Comparison of ENCODE assay signal across 8 cellular contexts in genomic region chr10:110918633-110919348, GRCh38. TPM values are rescaled to one million over a fixed set of nuclear protein-coding genes. Genes with fewer than 3 reads are reported as not detected.
DNase-seq lines count a peak whose midpoint lies in the region; ATAC-seq and TF ChIP-seq lines count a peak whose summit lies in the region.

Gene BBIP1, minus strand, starts transcription at chr10:110919180. Its CDS starts 1,023 bp downstream, at chr10:110918157.

- H3K4me3 ChIP-seq in DND-41 (ENCODE audit: low read depth in 1 of 2, low read length in 2 of 2) (peak within 1 kb of the TSS; percentile 74 to 76), foreskin fibroblast (ENCODE audit: low read depth in 1 of 2, low read length in 2 of 2) (peak within 1 kb of the TSS; percentile 92 to 94), neural cell (ENCODE audit: low read length) (peak within 1 kb of the TSS; percentile 89)

- peaks cover 39% of the 10 kb centered on the region for H3K4me1 Mint-ChIP-seq in activated T-helper 2 cell treated with anti-CD3 and anti-CD28 coated beads, Interferon-gamma antibody, Interleukin-2, Interleukin-4, amounts not matched to agents 10 μg/mL and 5 μg/mL and 100 μg/mL, durations not matched to agents 14 hours and 24 hours and 36 hours (ENCODE audit: low read depth)

- H3K9me3 ChIP-seq in DND-41 (ENCODE audit: insufficient read depth, low read length, severe bottlenecking): no peaks in the 10 kb centered on the region
- no peaks in the 10 kb centered on the region for H3K9me3 ChIP-seq in neural cell (ENCODE audit: low read length)

- peaks cover 18% of the 10 kb centered on the region; the same call in 1 of the 2 replicates for H4K20me1 ChIP-seq in DND-41 (ENCODE audit: insufficient read depth, low read length)
- H4K20me1 ChIP-seq in neural cell (ENCODE audit: insufficient read depth): no peaks in the 10 kb centered on the region

- peak within 1 kb of the TSS; percentile 86 for H3K9ac ChIP-seq in DND-41 (ENCODE audit: low read depth, low read length)
- H3K9ac ChIP-seq in neural cell (ENCODE audit: low read length): peak within 1 kb of the TSS; percentile 87

- H3K4me1 ChIP-seq in DND-41 (ENCODE audit: insufficient read depth, low read length): peaks cover 29% of the 10 kb centered on the region

- ATAC-seq in DND-41 (ENCODE audit: insufficient read depth, low read depth): peak; percentile 93

- TF ChIP-seq RAD21 in neural cell (conservative IDR thresholded peaks at IDR 0.05): peak; percentile 32

- H3K36me3 ChIP-seq in DND-41 (ENCODE audit: insufficient read depth, low read length): no peaks in the 10 kb centered on the region
- H3K36me3 ChIP-seq in neural cell (ENCODE audit: insufficient read depth, low read length): no peaks in the 10 kb centered on the region

- H3K27me3 Mint-ChIP-seq in activated T-helper 2 cell treated with anti-CD3 and anti-CD28 coated beads, Interferon-gamma antibody, Interleukin-2, Interleukin-4, amounts not matched to agents 10 μg/mL and 5 μg/mL and 100 μg/mL, durations not matched to agents 14 hours and 24 hours and 36 hours (ENCODE audit: low read depth): no peaks in the 10 kb centered on the region

- DNase-seq in DND-41 (no peak), GM20000 (ENCODE audit: low spot score) (peak; percentile 95), HK-2 (ENCODE audit: unreplicated experiment) (peak; percentile 96), NOMO-1 treated with DMSO at 0.1 percent for 48 hours (lab: John Stamatoyannopoulos, UW; ENCODE audit: unreplicated experiment) (peak; percentile 100), foreskin fibroblast (peak; percentile 100)
- DNase-seq in activated T-helper 2 cell treated with anti-CD3 and anti-CD28 coated beads, Interferon-gamma antibody, Interleukin-2, Interleukin-4, amounts not matched to agents 10 μg/mL and 5 μg/mL and 100 μg/mL, durations not matched to agents 14 hours and 24 hours and 36 hours (ENCODE audit: low spot score): no peak
- no peak for DNase-seq in stimulated activated CD4-positive, alpha-beta T cell treated with anti-CD3 and anti-CD28 coated beads, Interleukin-1b, Interleukin-23, amount 100 ng/mL, for 48 hours

- H3F3A ChIP-seq in neural cell (ENCODE audit: insufficient read depth, low read length, poor library complexity, severe bottlenecking): no peaks in the 10 kb centered on the region

- peak within 1 kb of the TSS; percentile 81 for H3K4me2 ChIP-seq in DND-41 (ENCODE audit: insufficient read depth, low read length)
- H3K4me2 ChIP-seq in neural cell (ENCODE audit: low read length): peak within 1 kb of the TSS; percentile 86

- peak within 1 kb of the TSS; percentile 93 for H3K27ac Mint-ChIP-seq in activated T-helper 2 cell treated with anti-CD3 and anti-CD28 coated beads, Interferon-gamma antibody, Interleukin-2, Interleukin-4, amounts not matched to agents 10 μg/mL and 5 μg/mL and 100 μg/mL, durations not matched to agents 14 hours and 24 hours and 36 hours

- H3K4me3 Mint-ChIP-seq in activated T-helper 2 cell treated with anti-CD3 and anti-CD28 coated beads, Interferon-gamma antibody, Interleukin-2, Interleukin-4, amounts not matched to agents 10 μg/mL and 5 μg/mL and 100 μg/mL, durations not matched to agents 14 hours and 24 hours and 36 hours (ENCODE audit: low read depth): peak within 1 kb of the TSS; percentile 94

- H3K27me3 ChIP-seq in DND-41 (ENCODE audit: insufficient read depth, low read length, poor library complexity) (no peaks in the 10 kb centered on the region), neural cell (ENCODE audit: insufficient read depth, low read depth, low read length) (no peaks in the 10 kb centered on the region)

- peak; percentile 62 for TF ChIP-seq EP300 in neural cell (conservative IDR thresholded peaks at IDR 0.05; ENCODE audit: poor library complexity, severe bottlenecking)

- no peaks in the 10 kb centered on the region for H3K9me3 Mint-ChIP-seq in activated T-helper 2 cell treated with anti-CD3 and anti-CD28 coated beads, Interferon-gamma antibody, Interleukin-2, Interleukin-4, amounts not matched to agents 10 μg/mL and 5 μg/mL and 100 μg/mL, durations not matched to agents 14 hours and 24 hours and 36 hours

- no peaks in the 10 kb centered on the region for H3K9me2 ChIP-seq in neural cell (ENCODE audit: insufficient read depth, low read length)

- TF ChIP-seq CTCF in DND-41 (IDR thresholded peaks at IDR 0.05; ENCODE audit: borderline replicate concordance, extremely low read depth, low read length, poor library complexity, severe bottlenecking) (no peak), GM20000 (IDR thresholded peaks at IDR 0.05; ENCODE audit: extremely low read depth, missing control alignments) (no peak), foreskin fibroblast (IDR thresholded peaks at IDR 0.05; ENCODE audit: low read depth, low read length) (no peak), neural cell (IDR thresholded peaks at IDR 0.05; ENCODE audit: poor library complexity, severe bottlenecking) (no peak)

- intact Hi-C loops in activated T-helper 2 cell treated with anti-CD3 and anti-CD28 coated beads, Interferon-gamma antibody, Interleukin-2, Interleukin-4, amounts not matched to agents 10 μg/mL and 5 μg/mL and 100 μg/mL, durations not matched to agents 14 hours and 24 hours and 36 hours (cut with micrococcal nuclease): loop anchor here (1.0 to 5.0 kb wide), 8 partner anchors 16 to 912 kb away; partner anchors contain the start of genes ADD3 and ADRA2A

- H3K79me2 ChIP-seq in DND-41 (ENCODE audit: insufficient read depth, low read length): peaks cover 55% of the 10 kb centered on the region
- peaks cover 51% of the 10 kb centered on the region for H3K79me2 ChIP-seq in neural cell (replicated peaks; ENCODE audit: insufficient read depth, low read length)

- H2AFZ ChIP-seq in DND-41 (ENCODE audit: low read depth, low read length) (peak within 1 kb of the TSS; percentile 89), neural cell (ENCODE audit: low read depth, low read length) (peak within 1 kb of the TSS; percentile 84)

- H3K27ac ChIP-seq in DND-41 (ENCODE audit: low read length): peak within 1 kb of the TSS; percentile 96
- peak within 1 kb of the TSS; percentile 94 for H3K27ac ChIP-seq in neural cell (ENCODE audit: low read length)

- peaks cover 15% of the 10 kb centered on the region for H3K36me3 Mint-ChIP-seq in activated T-helper 2 cell treated with anti-CD3 and anti-CD28 coated beads, Interferon-gamma antibody, Interleukin-2, Interleukin-4, amounts not matched to agents 10 μg/mL and 5 μg/mL and 100 μg/mL, durations not matched to agents 14 hours and 24 hours and 36 hours (ENCODE audit: low read depth)

TF ChIP-seq in neural cell, 6 proteins besides CTCF, POLR2A, EP300 and RAD21:
- no peak for TF ChIP-seq SMC3 (conservative IDR thresholded peaks at IDR 0.05; ENCODE audit: poor library complexity)
- peak; percentile 88 for TF ChIP-seq POLR2AphosphoS5 (IDR thresholded peaks at IDR 0.05)
- TF ChIP-seq, protein P1, sequence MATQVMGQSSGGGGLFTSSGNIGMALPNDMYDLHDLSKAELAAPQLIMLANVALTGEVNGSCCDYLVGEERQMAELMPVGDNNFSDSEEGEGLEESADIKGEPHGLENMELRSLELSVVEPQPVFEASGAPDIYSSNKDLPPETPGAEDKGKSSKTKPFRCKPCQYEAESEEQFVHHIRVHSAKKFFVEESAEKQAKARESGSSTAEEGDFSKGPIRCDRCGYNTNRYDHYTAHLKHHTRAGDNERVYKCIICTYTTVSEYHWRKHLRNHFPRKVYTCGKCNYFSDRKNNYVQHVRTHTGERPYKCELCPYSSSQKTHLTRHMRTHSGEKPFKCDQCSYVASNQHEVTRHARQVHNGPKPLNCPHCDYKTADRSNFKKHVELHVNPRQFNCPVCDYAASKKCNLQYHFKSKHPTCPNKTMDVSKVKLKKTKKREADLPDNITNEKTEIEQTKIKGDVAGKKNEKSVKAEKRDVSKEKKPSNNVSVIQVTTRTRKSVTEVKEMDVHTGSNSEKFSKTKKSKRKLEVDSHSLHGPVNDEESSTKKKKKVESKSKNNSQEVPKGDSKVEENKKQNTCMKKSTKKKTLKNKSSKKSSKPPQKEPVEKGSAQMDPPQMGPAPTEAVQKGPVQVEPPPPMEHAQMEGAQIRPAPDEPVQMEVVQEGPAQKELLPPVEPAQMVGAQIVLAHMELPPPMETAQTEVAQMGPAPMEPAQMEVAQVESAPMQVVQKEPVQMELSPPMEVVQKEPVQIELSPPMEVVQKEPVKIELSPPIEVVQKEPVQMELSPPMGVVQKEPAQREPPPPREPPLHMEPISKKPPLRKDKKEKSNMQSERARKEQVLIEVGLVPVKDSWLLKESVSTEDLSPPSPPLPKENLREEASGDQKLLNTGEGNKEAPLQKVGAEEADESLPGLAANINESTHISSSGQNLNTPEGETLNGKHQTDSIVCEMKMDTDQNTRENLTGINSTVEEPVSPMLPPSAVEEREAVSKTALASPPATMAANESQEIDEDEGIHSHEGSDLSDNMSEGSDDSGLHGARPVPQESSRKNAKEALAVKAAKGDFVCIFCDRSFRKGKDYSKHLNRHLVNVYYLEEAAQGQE (IDR thresholded peaks at IDR 0.05; ENCODE audit: borderline replicate concordance): no peak
- peak; percentile 36 for TF ChIP-seq TAF1 (IDR thresholded peaks at IDR 0.05; ENCODE audit: low read depth)
- TF ChIP-seq MXI1 (conservative IDR thresholded peaks at IDR 0.05; ENCODE audit: poor library complexity, severe bottlenecking): peak; percentile 81

RNA-seq across cellular contexts. Expression of gene BBIP1, which starts in this region (rescaled TPM):
- 31.5 and 32.7 TPM in 2 replicates for total RNA-seq in activated T-helper 2 cell treated with anti-CD3 and anti-CD28 coated beads, Interferon-gamma antibody, Interleukin-2, Interleukin-4, amounts not matched to agents 10 μg/mL and 5 μg/mL and 100 μg/mL, durations not matched to agents 14 hours and 24 hours and 36 hours
- 73.3 and 74.5 TPM in 2 replicates for polyA plus RNA-seq in neural cell
- 66.1 and 70.1 TPM in 2 replicates for polyA minus RNA-seq in neural cell

Comparison
In these comparisons a context has a peak if more than half of its experiments do, and no peak if none do; other contexts are left out.
1. DNase-seq: peak in GM20000 (single experiment), HK-2 (single experiment), NOMO-1 treated with DMSO at 0.1 percent for 48 hours (single experiment) and foreskin fibroblast (2 of 2); none in DND-41 (single experiment), activated T-helper 2 cell treated with anti-CD3 and anti-CD28 coated beads, Interferon-gamma antibody, Interleukin-2, Interleukin-4, amounts not matched to agents 10 μg/mL and 5 μg/mL and 100 μg/mL, durations not matched to agents 14 hours and 24 hours and 36 hours (single experiment) and stimulated activated CD4-positive, alpha-beta T cell treated with anti-CD3 and anti-CD28 coated beads, Interleukin-1b, Interleukin-23, amount 100 ng/mL, for 48 hours (single experiment).
2. Peak in every context shown above with its lines, with median percentiles within 50 percentile points of each other: H3K4me3 ChIP-seq.